ENCODE assay signal across 1 cellular context in the genomic region with DNA sequence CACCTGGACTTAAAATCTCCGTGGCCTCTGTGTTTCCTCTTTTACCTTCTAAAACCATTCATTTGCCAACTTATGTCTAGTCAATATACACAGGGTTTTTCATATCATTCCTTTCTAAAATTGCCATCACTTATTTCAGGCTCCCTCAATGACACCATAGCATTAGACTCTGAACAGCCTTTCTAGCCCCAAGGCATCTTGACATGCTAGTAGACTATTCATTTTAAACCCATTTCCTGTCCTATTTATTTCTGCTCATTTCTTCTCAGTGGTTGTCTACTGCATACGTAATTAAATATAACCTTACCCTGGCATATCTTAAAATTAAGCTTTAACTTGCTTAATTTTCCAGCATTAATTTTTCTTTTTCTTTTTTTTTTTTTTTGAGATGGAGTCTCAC.
TF ChIP-seq lines count a peak whose summit lies in the region.

No MANE protein-coding gene starts in this region.

TF ChIP-seq in GM23338, 12 proteins besides CTCF, POLR2A, EP300 and RAD21 (continued from another document):
- TF ChIP-seq, protein P1, sequence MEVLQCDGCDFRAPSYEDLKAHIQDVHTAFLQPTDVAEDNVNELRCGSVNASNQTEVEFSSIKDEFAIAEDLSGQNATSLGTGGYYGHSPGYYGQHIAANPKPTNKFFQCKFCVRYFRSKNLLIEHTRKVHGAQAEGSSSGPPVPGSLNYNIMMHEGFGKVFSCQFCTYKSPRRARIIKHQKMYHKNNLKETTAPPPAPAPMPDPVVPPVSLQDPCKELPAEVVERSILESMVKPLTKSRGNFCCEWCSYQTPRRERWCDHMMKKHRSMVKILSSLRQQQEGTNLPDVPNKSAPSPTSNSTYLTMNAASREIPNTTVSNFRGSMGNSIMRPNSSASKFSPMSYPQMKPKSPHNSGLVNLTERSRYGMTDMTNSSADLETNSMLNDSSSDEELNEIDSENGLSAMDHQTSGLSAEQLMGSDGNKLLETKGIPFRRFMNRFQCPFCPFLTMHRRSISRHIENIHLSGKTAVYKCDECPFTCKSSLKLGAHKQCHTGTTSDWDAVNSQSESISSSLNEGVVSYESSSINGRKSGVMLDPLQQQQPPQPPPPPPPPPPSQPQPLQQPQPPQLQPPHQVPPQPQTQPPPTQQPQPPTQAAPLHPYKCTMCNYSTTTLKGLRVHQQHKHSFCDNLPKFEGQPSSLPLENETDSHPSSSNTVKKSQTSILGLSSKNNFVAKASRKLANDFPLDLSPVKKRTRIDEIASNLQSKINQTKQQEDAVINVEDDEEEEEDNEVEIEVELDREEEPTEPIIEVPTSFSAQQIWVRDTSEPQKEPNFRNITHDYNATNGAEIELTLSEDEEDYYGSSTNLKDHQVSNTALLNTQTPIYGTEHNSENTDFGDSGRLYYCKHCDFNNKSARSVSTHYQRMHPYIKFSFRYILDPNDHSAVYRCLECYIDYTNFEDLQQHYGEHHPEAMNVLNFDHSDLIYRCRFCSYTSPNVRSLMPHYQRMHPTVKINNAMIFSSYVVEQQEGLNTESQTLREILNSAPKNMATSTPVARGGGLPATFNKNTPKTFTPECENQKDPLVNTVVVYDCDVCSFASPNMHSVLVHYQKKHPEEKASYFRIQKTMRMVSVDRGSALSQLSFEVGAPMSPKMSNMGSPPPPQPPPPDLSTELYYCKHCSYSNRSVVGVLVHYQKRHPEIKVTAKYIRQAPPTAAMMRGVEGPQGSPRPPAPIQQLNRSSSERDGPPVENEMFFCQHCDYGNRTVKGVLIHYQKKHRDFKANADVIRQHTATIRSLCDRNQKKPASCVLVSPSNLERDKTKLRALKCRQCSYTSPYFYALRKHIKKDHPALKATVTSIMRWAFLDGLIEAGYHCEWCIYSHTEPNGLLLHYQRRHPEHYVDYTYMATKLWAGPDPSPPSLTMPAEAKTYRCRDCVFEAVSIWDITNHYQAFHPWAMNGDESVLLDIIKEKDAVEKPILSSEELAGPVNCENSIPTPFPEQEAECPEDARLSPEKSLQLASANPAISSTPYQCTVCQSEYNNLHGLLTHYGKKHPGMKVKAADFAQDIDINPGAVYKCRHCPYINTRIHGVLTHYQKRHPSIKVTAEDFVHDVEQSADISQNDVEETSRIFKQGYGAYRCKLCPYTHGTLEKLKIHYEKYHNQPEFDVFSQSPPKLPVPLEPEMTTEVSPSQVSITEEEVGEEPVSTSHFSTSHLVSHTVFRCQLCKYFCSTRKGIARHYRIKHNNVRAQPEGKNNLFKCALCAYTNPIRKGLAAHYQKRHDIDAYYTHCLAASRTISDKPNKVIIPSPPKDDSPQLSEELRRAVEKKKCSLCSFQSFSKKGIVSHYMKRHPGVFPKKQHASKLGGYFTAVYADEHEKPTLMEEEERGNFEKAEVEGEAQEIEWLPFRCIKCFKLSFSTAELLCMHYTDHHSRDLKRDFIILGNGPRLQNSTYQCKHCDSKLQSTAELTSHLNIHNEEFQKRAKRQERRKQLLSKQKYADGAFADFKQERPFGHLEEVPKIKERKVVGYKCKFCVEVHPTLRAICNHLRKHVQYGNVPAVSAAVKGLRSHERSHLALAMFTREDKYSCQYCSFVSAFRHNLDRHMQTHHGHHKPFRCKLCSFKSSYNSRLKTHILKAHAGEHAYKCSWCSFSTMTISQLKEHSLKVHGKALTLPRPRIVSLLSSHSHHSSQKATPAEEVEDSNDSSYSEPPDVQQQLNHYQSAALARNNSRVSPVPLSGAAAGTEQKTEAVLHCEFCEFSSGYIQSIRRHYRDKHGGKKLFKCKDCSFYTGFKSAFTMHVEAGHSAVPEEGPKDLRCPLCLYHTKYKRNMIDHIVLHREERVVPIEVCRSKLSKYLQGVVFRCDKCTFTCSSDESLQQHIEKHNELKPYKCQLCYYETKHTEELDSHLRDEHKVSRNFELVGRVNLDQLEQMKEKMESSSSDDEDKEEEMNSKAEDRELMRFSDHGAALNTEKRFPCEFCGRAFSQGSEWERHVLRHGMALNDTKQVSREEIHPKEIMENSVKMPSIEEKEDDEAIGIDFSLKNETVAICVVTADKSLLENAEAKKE (CRISPR knock-in tag; IDR thresholded peaks at IDR 0.05): no peak
- TF ChIP-seq EZH2phosphoT487 (IDR thresholded peaks at IDR 0.05; ENCODE audit: unreplicated experiment) (no peak), EZH2 (IDR thresholded peaks at IDR 0.05; ENCODE audit: low read depth, unreplicated experiment) (no peak), STAT1 (IDR thresholded peaks at IDR 0.05; ENCODE audit: unreplicated experiment) (no peak), NANOG (IDR thresholded peaks at IDR 0.05; ENCODE audit: borderline replicate concordance) (no peak), CREB1 (CRISPR knock-in tag; IDR thresholded peaks at IDR 0.05; ENCODE audit: low read depth) (no peak), POLR2AphosphoS5 (IDR thresholded peaks at IDR 0.05; ENCODE audit: low read depth) (no peak)
- TF ChIP-seq, protein P2, sequence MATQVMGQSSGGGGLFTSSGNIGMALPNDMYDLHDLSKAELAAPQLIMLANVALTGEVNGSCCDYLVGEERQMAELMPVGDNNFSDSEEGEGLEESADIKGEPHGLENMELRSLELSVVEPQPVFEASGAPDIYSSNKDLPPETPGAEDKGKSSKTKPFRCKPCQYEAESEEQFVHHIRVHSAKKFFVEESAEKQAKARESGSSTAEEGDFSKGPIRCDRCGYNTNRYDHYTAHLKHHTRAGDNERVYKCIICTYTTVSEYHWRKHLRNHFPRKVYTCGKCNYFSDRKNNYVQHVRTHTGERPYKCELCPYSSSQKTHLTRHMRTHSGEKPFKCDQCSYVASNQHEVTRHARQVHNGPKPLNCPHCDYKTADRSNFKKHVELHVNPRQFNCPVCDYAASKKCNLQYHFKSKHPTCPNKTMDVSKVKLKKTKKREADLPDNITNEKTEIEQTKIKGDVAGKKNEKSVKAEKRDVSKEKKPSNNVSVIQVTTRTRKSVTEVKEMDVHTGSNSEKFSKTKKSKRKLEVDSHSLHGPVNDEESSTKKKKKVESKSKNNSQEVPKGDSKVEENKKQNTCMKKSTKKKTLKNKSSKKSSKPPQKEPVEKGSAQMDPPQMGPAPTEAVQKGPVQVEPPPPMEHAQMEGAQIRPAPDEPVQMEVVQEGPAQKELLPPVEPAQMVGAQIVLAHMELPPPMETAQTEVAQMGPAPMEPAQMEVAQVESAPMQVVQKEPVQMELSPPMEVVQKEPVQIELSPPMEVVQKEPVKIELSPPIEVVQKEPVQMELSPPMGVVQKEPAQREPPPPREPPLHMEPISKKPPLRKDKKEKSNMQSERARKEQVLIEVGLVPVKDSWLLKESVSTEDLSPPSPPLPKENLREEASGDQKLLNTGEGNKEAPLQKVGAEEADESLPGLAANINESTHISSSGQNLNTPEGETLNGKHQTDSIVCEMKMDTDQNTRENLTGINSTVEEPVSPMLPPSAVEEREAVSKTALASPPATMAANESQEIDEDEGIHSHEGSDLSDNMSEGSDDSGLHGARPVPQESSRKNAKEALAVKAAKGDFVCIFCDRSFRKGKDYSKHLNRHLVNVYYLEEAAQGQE (IDR thresholded peaks at IDR 0.05; ENCODE audit: unreplicated experiment): no peak
- TF ChIP-seq, protein P3, sequence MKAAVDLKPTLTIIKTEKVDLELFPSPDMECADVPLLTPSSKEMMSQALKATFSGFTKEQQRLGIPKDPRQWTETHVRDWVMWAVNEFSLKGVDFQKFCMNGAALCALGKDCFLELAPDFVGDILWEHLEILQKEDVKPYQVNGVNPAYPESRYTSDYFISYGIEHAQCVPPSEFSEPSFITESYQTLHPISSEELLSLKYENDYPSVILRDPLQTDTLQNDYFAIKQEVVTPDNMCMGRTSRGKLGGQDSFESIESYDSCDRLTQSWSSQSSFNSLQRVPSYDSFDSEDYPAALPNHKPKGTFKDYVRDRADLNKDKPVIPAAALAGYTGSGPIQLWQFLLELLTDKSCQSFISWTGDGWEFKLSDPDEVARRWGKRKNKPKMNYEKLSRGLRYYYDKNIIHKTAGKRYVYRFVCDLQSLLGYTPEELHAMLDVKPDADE (IDR thresholded peaks at IDR 0.05): no peak
TF ChIP-seq in GM23338: peak in this region for 0.
